In the genomic region with DNA sequence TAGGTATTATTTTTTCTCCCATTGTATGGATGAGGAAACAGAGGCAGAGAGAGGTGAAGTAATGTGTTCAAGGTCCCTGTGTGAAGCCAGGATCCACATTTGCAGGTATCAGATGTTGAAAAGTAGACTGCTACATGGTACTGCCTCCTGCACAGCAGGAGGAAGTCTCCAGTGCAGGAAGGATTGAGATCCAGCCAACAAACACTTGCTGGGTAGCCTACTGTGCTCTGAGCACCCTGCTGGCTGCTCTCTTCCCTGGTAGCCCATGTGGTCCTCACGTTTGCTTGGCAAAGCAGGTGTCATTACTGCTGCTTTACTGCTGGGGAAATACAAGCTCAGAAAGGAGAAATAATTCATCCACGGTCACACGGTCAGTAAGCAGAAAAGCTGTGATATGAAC, we compare ENCODE assay signal across 20 cellular contexts. TPM values are rescaled to one million over a fixed set of nuclear protein-coding genes. Genes with fewer than 3 reads are reported as not detected.
"Had no signal": no experiment of that assay in that cellular context is flagged by ENCODE, and none has a peak within 500 bp of the region (broad histone marks: within the 10 kb centered on the region; RNA-seq: fewer than 3 reads in every experiment).

No MANE protein-coding gene starts in this region.

- H3K27me3 ChIP-seq: breast epithelium, right lobe of liver had no signal

- H3K4me3 ChIP-seq: breast epithelium, psoas muscle, right lobe of liver, spleen had no signal

- H3K27ac ChIP-seq: psoas muscle, right lobe of liver, spleen had no signal

- H3K4me1 ChIP-seq: breast epithelium, psoas muscle, right lobe of liver had no signal

- ATAC-seq: activated CD8-positive, alpha-beta memory T cell treated with anti-CD3 and anti-CD28 coated beads, Interleukin-2, amount 10 ng/mL, durations not matched to agents 7 days and 5 days; activated naive CD4-positive, alpha-beta T cell treated with anti-CD3 and anti-CD28 coated beads, Interleukin-2, amount 50 U/mL, for 72 hours; psoas muscle; right lobe of liver; stimulated activated naive B cell treated with anti-CD40 and anti-IgM and Interleukin-4, amounts not matched to agents 10 μg/mL and 1 μg/mL and 100 μg/mL, for 72 hours had no signal

- DNase-seq: activated CD4-positive, alpha-beta T cell treated with anti-CD3 and anti-CD28 coated beads for 1 hour; activated CD4-positive, alpha-beta T cell treated with anti-CD3 and anti-CD28 coated beads, Interleukin-2, amount 50 U/mL, for 48 hours; activated CD8-positive, alpha-beta memory T cell treated with anti-CD3 and anti-CD28 coated beads, Interleukin-2, amount 10 ng/mL, durations not matched to agents 7 days and 5 days; activated effector memory CD4-positive, alpha-beta T cell treated with anti-CD3 and anti-CD28 coated beads, Interleukin-2, amount 50 U/mL, for 16 hours; activated T-cell treated with anti-CD3 and anti-CD28 coated beads, Interleukin-2, amount 50 U/mL, for 24 hours; erythroblast; hippocampal formation; kidney glomerular epithelial cell; psoas muscle; right lobe of liver; spleen; stimulated activated CD4-positive, alpha-beta T cell treated with anti-CD3 and anti-CD28 coated beads, Interleukin-1b, Interleukin-23, amount 100 ng/mL, for 48 hours; stimulated activated naive B cell treated with anti-CD40 and anti-IgM and Interleukin-4, amounts not matched to agents 10 μg/mL and 1 μg/mL and 100 μg/mL, for 72 hours; trophoblast cell had no signal

- H3K36me3 ChIP-seq: breast epithelium, right lobe of liver, spleen had no signal

- H3K9me3 ChIP-seq: breast epithelium, psoas muscle, right lobe of liver, spleen had no signal

RNA-seq across cellular contexts. Expression of a gene that starts 21.3 kb away (rescaled TPM):
- total RNA-seq: activated CD8-positive, alpha-beta memory T cell treated with anti-CD3 and anti-CD28 coated beads, Interleukin-2, amount 10 ng/mL, durations not matched to agents 7 days and 5 days; activated naive CD4-positive, alpha-beta T cell treated with anti-CD3 and anti-CD28 coated beads, Interleukin-2, amount 50 U/mL, for 72 hours; chondrocyte; dermis microvascular lymphatic vessel endothelial cell; mesenteric fat pad; osteoblast had no signal
